In genomic region chr6:73710470-73710869, GRCh38 we compare ENCODE assay signal across 1 cellular context.
TF ChIP-seq lines count a peak whose summit lies in the region.

No MANE protein-coding gene starts in this region.

TF ChIP-seq in HepG2, 621 proteins besides CTCF, POLR2A, EP300 and RAD21:
- TF ChIP-seq NR2F2 (IDR thresholded peaks at IDR 0.05; ENCODE audit: borderline replicate concordance, low read depth), result no peak
- TF ChIP-seq ZSCAN20 (CRISPR knock-in tag; IDR thresholded peaks at IDR 0.05; ENCODE audit: borderline replicate concordance), result no peak
- peak; percentile 41; the same call in 1 of the 2 replicates for TF ChIP-seq FOSL2 (CRISPR knock-in tag; IDR thresholded peaks at IDR 0.05)
TF ChIP-seq in HepG2: peak in this region for 1.
